ENCODE assay signal across 20 cellular contexts in genomic region chr12:130728158-130729058, GRCh38. TPM values are rescaled to one million over a fixed set of nuclear protein-coding genes. Genes with fewer than 3 reads are reported as not detected.
A peak's percentile ranks its signal among the peaks of the same experiment; 100 is the strongest.
DNase-seq lines count a peak whose midpoint lies in the region; ATAC-seq, FAIRE-seq and TF ChIP-seq lines count a peak whose summit lies in the region.
"Had no signal": no experiment of that assay in that cellular context is flagged by ENCODE, and none has a peak within 500 bp of the region (broad histone marks: within the 10 kb centered on the region; RNA-seq: fewer than 3 reads in every experiment).

No MANE protein-coding gene starts in this region.

- H3K4me2 ChIP-seq in HepG2 (ENCODE audit: low read depth, low read length) (no peak overlapping the region), neural cell (ENCODE audit: low read length) (no peak overlapping the region)
- H3K4me2 ChIP-seq: BLaER1, KMS-11 had no signal

- CTCF ChIA-PET in HepG2 (lab: Yijun Ruan, JAX; ENCODE audit: low intra/inter-chr PET ratio, low total read pairs) = no interaction called here

- H3K9me3 ChIP-seq in HepG2 (ENCODE audit: low read length) (no peaks in the 10 kb centered on the region; the same call in 1 of the 2 replicates), right lobe of liver (no peaks in the 10 kb centered on the region), neural cell (ENCODE audit: low read length) (peaks cover 3% of the 10 kb centered on the region), esophagus muscularis mucosa (peaks cover 0 to 18% (median 4%) of the 10 kb centered on the region in 4 donors)
- H3K9me3 ChIP-seq: Caco-2 had no signal

- H3F3A ChIP-seq in neural cell (ENCODE audit: insufficient read depth, low read length, poor library complexity, severe bottlenecking) = no peaks in the 10 kb centered on the region

- peaks cover 1 to 25% of the 10 kb centered on the region in 2 experiments; a peak in 2 of 5 replicates for H3K27me3 ChIP-seq in HepG2 (ENCODE audit: control insufficient read depth in 1 of 2, insufficient read depth in 2 of 2, low read length in 2 of 2)
- H3K27me3 ChIP-seq in right lobe of liver = no peaks in the 10 kb centered on the region
- H3K27me3 ChIP-seq in bronchial epithelial cell (ENCODE audit: control insufficient read depth, insufficient read depth, low read length) = no peaks in the 10 kb centered on the region
- no peaks in the 10 kb centered on the region for H3K27me3 ChIP-seq in neural cell (ENCODE audit: insufficient read depth, low read depth, low read length)
- peaks cover 0 to 34% (median 0%) of the 10 kb centered on the region in 4 donors for H3K27me3 ChIP-seq in esophagus muscularis mucosa
- H3K27me3 ChIP-seq: BLaER1 had no signal

- TF ChIP-seq RAD21 in HepG2 (CRISPR knock-in tag; IDR thresholded peaks at IDR 0.05) = no peak
- TF ChIP-seq RAD21 in neural cell (conservative IDR thresholded peaks at IDR 0.05) = no peak

- no peaks in the 10 kb centered on the region for H4K20me1 ChIP-seq in HepG2 (ENCODE audit: insufficient read depth, low read length)
- no peaks in the 10 kb centered on the region for H4K20me1 ChIP-seq in neural cell (ENCODE audit: insufficient read depth)
- H4K20me1 ChIP-seq: BLaER1 had no signal

- H3K79me2 ChIP-seq in HepG2 (ENCODE audit: insufficient read depth, low read length) (no peaks in the 10 kb centered on the region), neural cell (replicated peaks; ENCODE audit: insufficient read depth, low read length) (no peaks in the 10 kb centered on the region)

- H3K36me3 ChIP-seq in HepG2 (replicated peaks in 1 of 2; ENCODE audit: control insufficient read depth in 1 of 2, insufficient read depth in 2 of 2, low read length in 2 of 2) = no peaks in the 10 kb centered on the region
- no peaks in the 10 kb centered on the region for H3K36me3 ChIP-seq in right lobe of liver
- H3K36me3 ChIP-seq in bronchial epithelial cell (ENCODE audit: control insufficient read depth, insufficient read depth, low read length) = no peaks in the 10 kb centered on the region
- H3K36me3 ChIP-seq in neural cell (ENCODE audit: insufficient read depth, low read length) = no peaks in the 10 kb centered on the region
- no peaks in the 10 kb centered on the region for H3K36me3 ChIP-seq in esophagus muscularis mucosa
- H3K36me3 ChIP-seq: BLaER1 had no signal

- no peak for TF ChIP-seq CTCF in HepG2 (CRISPR knock-in tag; IDR thresholded peaks at IDR 0.05)
- TF ChIP-seq CTCF in right lobe of liver (IDR thresholded peaks at IDR 0.05) = no peak
- no peak for TF ChIP-seq CTCF in bronchial epithelial cell (IDR thresholded peaks at IDR 0.05; ENCODE audit: insufficient read depth, low read length, severe bottlenecking)
- TF ChIP-seq CTCF in neural cell (IDR thresholded peaks at IDR 0.05; ENCODE audit: poor library complexity, severe bottlenecking) = no peak
- no peak for TF ChIP-seq CTCF in esophagus muscularis mucosa (IDR thresholded peaks at IDR 0.05)

- intact Hi-C loops in HepG2 (cut with micrococcal nuclease; ENCODE audit: unreplicated experiment) = no loop called here
- intact Hi-C loops in right lobe of liver (cut with DNase I) = no loop called here
- intact Hi-C loops in esophagus muscularis mucosa (cut with DNase I) = no loop called here
- intact Hi-C loops in left colon (cut with DNase I, micrococcal nuclease) = no loop called here

- POLR2A ChIA-PET in HepG2 (lab: Yijun Ruan, JAX) = no interaction called here

- H3K9ac ChIP-seq in HepG2 (ENCODE audit: insufficient read depth, low read depth, low read length) (no peak overlapping the region), neural cell (ENCODE audit: low read length) (no peak overlapping the region)
- H3K9ac ChIP-seq: BLaER1, KMS-11 had no signal

- H3K4me1 ChIP-seq in HepG2 (ENCODE audit: insufficient read depth, low read length) = no peaks in the 10 kb centered on the region
- no peaks in the 10 kb centered on the region for H3K4me1 ChIP-seq in right lobe of liver
- H3K4me1 ChIP-seq in esophagus muscularis mucosa = no peaks in the 10 kb centered on the region
- H3K4me1 ChIP-seq: BLaER1, Caco-2 had no signal

- no peaks in the 10 kb centered on the region for H3K9me2 ChIP-seq in neural cell (ENCODE audit: insufficient read depth, low read length)

- TF ChIP-seq POLR2A in HepG2 (IDR thresholded peaks at IDR 0.05; ENCODE audit: insufficient read depth in 1 of 2, low read depth in 2 of 2, low read length in 2 of 2) = no peak
- TF ChIP-seq POLR2A in right lobe of liver (IDR thresholded peaks at IDR 0.05) = no peak
- TF ChIP-seq POLR2A in esophagus muscularis mucosa (IDR thresholded peaks at IDR 0.05; ENCODE audit: low read depth) = no peak

- DNase-seq in HepG2 (ENCODE audit: low spot score) = no peak
- no peak for DNase-seq in right lobe of liver
- DNase-seq in bronchial epithelial cell (ENCODE audit: low read depth) = no peak
- DNase-seq in DMS53 (lab: John Stamatoyannopoulos, UW) = no peak
- no peak for DNase-seq in esophagus muscularis mucosa (ENCODE audit: extremely low spot score)
- DNase-seq in left colon = no peak
- DNase-seq: AML-193; Caco-2; CD8-positive, alpha-beta memory T cell; GF-D8; GOT3; HCEC 1CT had no signal

- no peak overlapping the region for H3K27ac ChIP-seq in HepG2 (ENCODE audit: extremely low read length, insufficient read depth, low read length)
- H3K27ac ChIP-seq in right lobe of liver = no peak overlapping the region
- no peak overlapping the region for H3K27ac ChIP-seq in neural cell (ENCODE audit: low read length)
- H3K27ac ChIP-seq in esophagus muscularis mucosa (replicated peaks in 1 of 4) = no peak overlapping the region
- H3K27ac ChIP-seq: 22Rv1, BLaER1, HL-60, KMS-11 had no signal

- no peak for FAIRE-seq in HepG2 (lab: Jason Lieb, UNC)
- FAIRE-seq in bronchial epithelial cell (lab: Jason Lieb, UNC) = peak; percentile 60
- FAIRE-seq: GM18507 had no signal

- TF ChIP-seq EP300 in HepG2 (IDR thresholded peaks at IDR 0.05; ENCODE audit: low read depth in 2 of 2, low read length in 2 of 2) (no peak), HepG2 (CRISPR knock-in tag; IDR thresholded peaks at IDR 0.05; ENCODE audit: borderline replicate concordance) (no peak), neural cell (conservative IDR thresholded peaks at IDR 0.05; ENCODE audit: poor library complexity, severe bottlenecking) (no peak), esophagus muscularis mucosa (IDR thresholded peaks at IDR 0.05) (no peak)

- in situ Hi-C loops in HepG2 (cut with HindIII; ENCODE audit: extremely low pct_ligation_motif_present, low pct_unique_long_range_greater_than_20kb) = loop anchor here (25.0 kb wide), 1 partner anchor 691 kb away; no protein-coding TSS in a partner anchor

- no peak for ATAC-seq in HepG2
- no peak for ATAC-seq in right lobe of liver
- no peak for ATAC-seq in HG03175 (IDR thresholded peaks at IDR 0.05; ENCODE audit: unreplicated experiment)
- no peak for ATAC-seq in left colon

- WGBS in HepG2 (ENCODE audit: low lambda C conversion rate) = 79% methylated on average over 32 of the region's 32 CpGs
- 85% methylated on average over 30 of the region's 32 CpGs for WGBS in right lobe of liver (ENCODE audit: insufficient coverage, low coverage, low lambda C conversion rate, missing lambda C conversion rate)
- WGBS in esophagus muscularis mucosa = 90% methylated on average over 32 of the region's 32 CpGs

- no TSS peak for BruUV-seq in HepG2 (replicated peaks; lab: Mats Ljungman, UMichigan)

- H3K4me3 ChIP-seq in HepG2 (replicated peaks in 1 of 3; ENCODE audit: insufficient read depth in 1 of 3, low read depth in 2 of 3, low read length in 3 of 3) (no peak overlapping the region), right lobe of liver (no peak overlapping the region), bronchial epithelial cell (ENCODE audit: low read depth, low read length) (no peak overlapping the region), neural cell (ENCODE audit: low read length) (no peak overlapping the region), esophagus muscularis mucosa (no peak overlapping the region)
- H3K4me3 ChIP-seq: BLaER1 had no signal

- no peak overlapping the region for H2AFZ ChIP-seq in HepG2 (ENCODE audit: low read length)
- no peak overlapping the region for H2AFZ ChIP-seq in neural cell (ENCODE audit: low read depth, low read length)

TF ChIP-seq in HepG2, 621 proteins besides CTCF, POLR2A, EP300 and RAD21:
- no peak for TF ChIP-seq U2AF1 (optimal IDR thresholded peaks at IDR 0.05; ENCODE audit: low read depth, low read length)
- peak; percentile 86 for TF ChIP-seq ASH2L (IDR thresholded peaks at IDR 0.05; ENCODE audit: insufficient read length, low read depth, low read length)
TF ChIP-seq in HepG2: peak in this region for 1.

TF ChIP-seq in neural cell, 6 proteins besides CTCF, POLR2A, EP300 and RAD21:
- TF ChIP-seq TAF1 (IDR thresholded peaks at IDR 0.05; ENCODE audit: low read depth) (no peak), POLR2AphosphoS5 (IDR thresholded peaks at IDR 0.05) (peak; percentile 58)
TF ChIP-seq in neural cell: peak in this region for 1.

RNA-seq across cellular contexts. Expression of gene RIMBP2, which starts 12.3 kb away (rescaled TPM):
- total RNA-seq in HepG2 (2016; rRNA removed; fragmentation: Illumina TruSeq; extraction: Trizol) (not detected in 2 replicates), right lobe of liver (under 1 TPM in 2 of 6 experiments, not detected in 4; 0.04 to 0.19 TPM), bronchial epithelial cell (not detected in 2 replicates), esophagus muscularis mucosa (1 to 10 TPM in 3 of 4 donors, under 1 TPM in 1; 0.83 to 1.8 (median 1.4) TPM), left colon (1 to 10 TPM; 5.6 to 6.0 TPM)
- not detected in 2 replicates for total RNA-seq in HepG2 (2016; cell fraction: cytosol; rRNA removed; fragmentation: Illumina TruSeq; extraction: Trizol; ENCODE audit: low read depth)
- not detected in 2 replicates for total RNA-seq in HepG2 (2016; cell fraction: insoluble cytoplasmic fraction; rRNA removed; fragmentation: Illumina TruSeq; extraction: Trizol)
- total RNA-seq in HepG2 (2016; cell fraction: membrane; rRNA removed; fragmentation: Illumina TruSeq; extraction: Trizol) = not detected in 2 replicates
- not detected in 2 replicates for total RNA-seq in HepG2 (2016; cell fraction: nucleus; rRNA removed; fragmentation: Illumina TruSeq; extraction: Trizol)
- polyA plus RNA-seq in HepG2 (2011; rRNA removed) (0.03 TPM in 1 of 2 replicates, not detected in the other), neural cell (14.6 and 18.9 TPM in 2 replicates)
- 0.03 TPM in 1 of 2 replicates, not detected in the other for polyA plus RNA-seq in HepG2 (2011; cell fraction: cytosol; rRNA removed)
- polyA plus RNA-seq in HepG2 (2011; cell fraction: nucleus; rRNA removed) = 0.06 and 0.09 TPM in 2 replicates
- polyA plus RNA-seq in HepG2 (2012) = not detected in 2 replicates
- polyA plus RNA-seq in HepG2 (2016; cell fraction: cytosol; fragmentation: Illumina TruSeq; extraction: Trizol; ENCODE audit: low read depth) = not detected in 2 replicates
- not detected in 2 replicates for polyA plus RNA-seq in HepG2 (2016; cell fraction: insoluble cytoplasmic fraction; fragmentation: Illumina TruSeq; extraction: Trizol; ENCODE audit: low read depth)
- not detected in 2 replicates for polyA plus RNA-seq in HepG2 (2016; cell fraction: membrane; fragmentation: Illumina TruSeq; extraction: Trizol; ENCODE audit: low read depth)
- not detected in 2 replicates for polyA plus RNA-seq in HepG2 (2016; cell fraction: nucleus; fragmentation: Illumina TruSeq; extraction: Trizol; ENCODE audit: insufficient read depth, low read depth)
- polyA minus RNA-seq in HepG2 (2011; rRNA and poly(A)+ RNA removed; ENCODE audit: low replicate concordance) = 0.08 TPM in 1 of 2 replicates, not detected in the other
- not detected in 2 replicates for polyA minus RNA-seq in HepG2 (2011; cell fraction: cytosol; rRNA and poly(A)+ RNA removed)
- polyA minus RNA-seq in HepG2 (2011; cell fraction: nucleus; rRNA and poly(A)+ RNA removed) = not detected in 2 replicates
- 33.6 and 34.1 TPM in 2 replicates for polyA minus RNA-seq in neural cell
- total RNA-seq: Caco-2; CD8-positive, alpha-beta memory T cell had no signal
- polyA plus RNA-seq: CD8-positive, alpha-beta memory T cell; IgD-negative memory B cell had no signal
